In the genomic region with DNA sequence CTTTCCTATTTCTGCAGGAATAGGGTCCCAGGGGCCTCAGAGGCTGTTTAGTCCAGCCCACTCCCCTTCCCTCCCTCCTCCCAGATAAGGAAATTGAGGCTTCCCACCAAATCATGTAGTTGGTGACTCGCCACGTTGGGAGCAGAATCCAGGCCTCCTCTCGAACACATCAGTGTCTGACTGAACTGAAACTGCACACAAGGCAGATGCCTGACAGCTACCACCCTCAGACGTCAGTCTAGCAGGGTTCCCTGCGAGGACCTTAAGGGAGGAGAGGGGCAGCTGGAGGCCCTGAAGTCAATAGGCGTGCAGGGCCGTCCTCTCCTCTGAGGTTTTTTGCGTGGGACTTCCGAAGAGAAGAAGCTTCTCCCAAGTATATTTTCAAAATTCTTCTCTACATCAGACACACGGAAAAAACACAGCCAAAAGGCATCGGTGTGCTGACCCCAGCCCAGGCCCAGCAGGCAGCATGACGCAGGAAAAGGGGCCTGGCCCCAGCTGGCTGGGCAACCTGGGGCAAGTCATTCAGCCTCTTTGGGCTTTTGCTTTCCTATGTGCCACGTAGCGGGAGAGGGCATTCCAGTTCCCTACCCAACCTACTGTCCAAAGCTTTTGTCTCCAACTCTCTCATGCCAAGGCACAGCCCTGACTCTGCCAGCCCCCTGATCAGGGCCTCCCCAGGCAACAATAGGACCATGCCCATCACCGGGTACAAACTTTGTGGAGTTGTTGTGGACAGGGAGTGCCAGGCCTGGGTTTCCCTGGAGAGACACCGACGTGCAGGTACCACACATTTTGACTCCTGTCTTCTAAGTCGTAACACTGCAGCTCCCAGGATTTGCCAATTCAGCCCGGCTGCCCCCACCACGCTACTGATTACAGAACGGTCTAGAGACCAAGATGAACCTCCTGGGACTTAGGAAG, we compare ENCODE assay signal across 19 cellular contexts.
DNase-seq lines count a peak whose midpoint lies in the region; ATAC-seq and TF ChIP-seq lines count a peak whose summit lies in the region.
"Had no signal": no experiment of that assay in that cellular context is flagged by ENCODE, and none has a peak within 500 bp of the region (broad histone marks: within the 10 kb centered on the region; RNA-seq: fewer than 3 reads in every experiment).

No MANE protein-coding gene starts in this region.

- H3K27me3 Mint-ChIP-seq in stimulated activated naive B cell treated with anti-CD40 and anti-IgM and Interleukin-4, amounts not matched to agents 10 μg/mL and 1 μg/mL and 100 μg/mL, for 72 hours = peaks cover 27 to 35% of the 10 kb centered on the region in 2 donors

- H3K4me3 ChIP-seq in HCT116 (replicated peaks in 1 of 2; ENCODE audit: low read depth in 1 of 2, low read length in 2 of 2) = no peak overlapping the region
- no peak overlapping the region for H3K4me3 ChIP-seq in NB4 (ENCODE audit: low read depth, low read length)
- H3K4me3 ChIP-seq in mucosa of descending colon = no peak overlapping the region
- H3K4me3 ChIP-seq: HAP-1, PC-9 had no signal

- H3K9me3 ChIP-seq in HCT116 (ENCODE audit: control insufficient read depth in 1 of 2, insufficient read depth in 1 of 2, low read depth in 1 of 2, low read length in 2 of 2) (no peaks in the 10 kb centered on the region), mucosa of descending colon (no peaks in the 10 kb centered on the region)
- H3K9me3 ChIP-seq: HAP-1 had no signal

- no peak for TF ChIP-seq CTCF in HCT116 (IDR thresholded peaks at IDR 0.05 in 2 of 3, conservative IDR thresholded peaks at IDR 0.05 in 1 of 3; ENCODE audit: borderline replicate concordance in 1 of 3, insufficient read depth in 1 of 3, low read depth in 2 of 3, low read length in 2 of 3)
- TF ChIP-seq CTCF in NB4 (IDR thresholded peaks at IDR 0.05; ENCODE audit: low read depth, low read length) = no peak
- no peak for TF ChIP-seq CTCF in mucosa of descending colon (IDR thresholded peaks at IDR 0.05)

- TF ChIP-seq RAD21 in HCT116 (IDR thresholded peaks at IDR 0.05; ENCODE audit: low read depth) = no peak

- no peaks in the 10 kb centered on the region for H4K20me1 ChIP-seq in HCT116 (ENCODE audit: insufficient read depth)

- intact Hi-C loops in HCT116 (cut with micrococcal nuclease) = no loop called here
- intact Hi-C loops in posterior vena cava (cut with DNase I) = no loop called here
- intact Hi-C loops in mucosa of descending colon (cut with DNase I, micrococcal nuclease) = no loop called here

- DNase-seq in HCT116 (ENCODE audit: low read depth, low spot score) = no peak
- DNase-seq in NB4 (ENCODE audit: low read depth) = peak; percentile 55
- peak; percentile 36 for DNase-seq in kidney tubule cell (ENCODE audit: low spot score)
- peak; percentile 28 for DNase-seq in posterior vena cava (ENCODE audit: low spot score)
- DNase-seq in mucosa of descending colon = no peak
- no peak for DNase-seq in NCI-H187 (lab: John Stamatoyannopoulos, UW)
- no peak for DNase-seq in NCI-H1930 (lab: John Stamatoyannopoulos, UW)
- no peak for DNase-seq in stimulated activated naive B cell treated with anti-CD40 and anti-IgM and Interleukin-4, amounts not matched to agents 10 μg/mL and 1 μg/mL and 100 μg/mL, for 72 hours
- DNase-seq: ACHN, DMS79 treated with DMSO at 0.1 percent for 48 hours, Kasumi-1, NCI-H1417, NCI-H187 treated with DMSO at 0.1 percent for 48 hours, NCI-H226, NCI-H524 treated with DMSO at 0.1 percent for 48 hours, PC-9, SIG-M5 had no signal

- no peak overlapping the region for H3K9ac ChIP-seq in HCT116 (ENCODE audit: low read length)

- no peaks in the 10 kb centered on the region for H3K79me2 ChIP-seq in HCT116 (ENCODE audit: insufficient read depth, low read length)

- peak overlapping the region; percentile 22 for H2AFZ ChIP-seq in HCT116 (ENCODE audit: low read depth, low read length, poor library complexity, severe bottlenecking)
- H2AFZ ChIP-seq: PC-9 had no signal

- CTCF ChIA-PET in HCT116 (lab: Charles Lee) = interaction anchor here (1.1 kb wide), 1 partner anchor 305 kb away, joined by 3 read pairs; no protein-coding TSS in a partner anchor

- no TSS peak for BruUV-seq in HCT116 (replicated peaks; lab: Mats Ljungman, UMichigan)

- no peaks in the 10 kb centered on the region for H3K27me3 ChIP-seq in HCT116 (ENCODE audit: insufficient read depth, low read length)

- H3K9me3 Mint-ChIP-seq in stimulated activated naive B cell treated with anti-CD40 and anti-IgM and Interleukin-4, amounts not matched to agents 10 μg/mL and 1 μg/mL and 100 μg/mL, for 72 hours = no peaks in the 10 kb centered on the region

- TF ChIP-seq POLR2A in HCT116 (IDR thresholded peaks at IDR 0.05; ENCODE audit: borderline replicate concordance, extremely low read depth, insufficient read depth, insufficient read length) (no peak), NB4 (IDR thresholded peaks at IDR 0.05; ENCODE audit: extremely low read depth, insufficient read length) (no peak)

- H3K9me2 ChIP-seq in HCT116 (ENCODE audit: insufficient read depth) = no peaks in the 10 kb centered on the region

- H3K36me3 ChIP-seq in HCT116 (ENCODE audit: control insufficient read depth in 1 of 2, insufficient read depth in 2 of 2, low read length in 2 of 2) = no peaks in the 10 kb centered on the region
- H3K36me3 ChIP-seq in mucosa of descending colon (ENCODE audit: low read depth) = no peaks in the 10 kb centered on the region
- H3K36me3 ChIP-seq: HAP-1 had no signal

- no peak overlapping the region for H3K4me2 ChIP-seq in HCT116 (ENCODE audit: low read length)

- RAD21 ChIA-PET in HCT116 (lab: Charles Lee; ENCODE audit: low non-redundant PET in 1 of 2, low total read pairs in 2 of 2, uncharacterized antibody in 2 of 2, unreplicated experiment in 2 of 2) = interaction anchor here in 1 of 2 experiments (0.7 kb wide), 1 partner anchor 305 kb away, joined by 3 read pairs; no protein-coding TSS in a partner anchor

- H3K4me1 ChIP-seq in HCT116 (ENCODE audit: control insufficient read depth in 1 of 2, insufficient read depth in 2 of 2, low read length in 2 of 2) = peaks cover 3 to 23% of the 10 kb centered on the region in 2 experiments; a peak in 2 of 4 replicates
- H3K4me1 ChIP-seq in mucosa of descending colon (ENCODE audit: low read depth) = peaks cover 12% of the 10 kb centered on the region
- H3K4me1 ChIP-seq: HAP-1 had no signal

- H3K27ac Mint-ChIP-seq in stimulated activated naive B cell treated with anti-CD40 and anti-IgM and Interleukin-4, amounts not matched to agents 10 μg/mL and 1 μg/mL and 100 μg/mL, for 72 hours = no peak overlapping the region

- H3K4me3 Mint-ChIP-seq in stimulated activated naive B cell treated with anti-CD40 and anti-IgM and Interleukin-4, amounts not matched to agents 10 μg/mL and 1 μg/mL and 100 μg/mL, for 72 hours = no peak overlapping the region

- POLR2A ChIA-PET in HCT116 (lab: Charles Lee) = interaction anchor here (1.0 kb wide), 1 partner anchor 13 kb away, joined by 3 read pairs; no protein-coding TSS in a partner anchor

- H3K27ac ChIP-seq in HCT116 (ENCODE audit: low read depth, low read length) = no peak overlapping the region
- H3K27ac ChIP-seq: C4-2B had no signal

- H3K4me1 Mint-ChIP-seq in stimulated activated naive B cell treated with anti-CD40 and anti-IgM and Interleukin-4, amounts not matched to agents 10 μg/mL and 1 μg/mL and 100 μg/mL, for 72 hours = peaks cover 8 to 16% of the 10 kb centered on the region in 2 donors

- ATAC-seq in HCT116 = no peak
- ATAC-seq in mucosa of descending colon = no peak
- no peak for ATAC-seq in stimulated activated naive B cell treated with anti-CD40 and anti-IgM and Interleukin-4, amounts not matched to agents 10 μg/mL and 1 μg/mL and 100 μg/mL, for 72 hours (replicated peaks)

- no peaks in the 10 kb centered on the region for H3K36me3 Mint-ChIP-seq in stimulated activated naive B cell treated with anti-CD40 and anti-IgM and Interleukin-4, amounts not matched to agents 10 μg/mL and 1 μg/mL and 100 μg/mL, for 72 hours

TF ChIP-seq in HCT116, 20 proteins besides CTCF, POLR2A, EP300 and RAD21:
- TF ChIP-seq CEBPB (IDR thresholded peaks at IDR 0.05; ENCODE audit: low read depth) (no peak), EZH2 (IDR thresholded peaks at IDR 0.05) (no peak), CBX3 (IDR thresholded peaks at IDR 0.05; ENCODE audit: low read depth) (no peak), TCF7L2 (IDR thresholded peaks at IDR 0.05; ENCODE audit: borderline replicate concordance, extremely low read depth, insufficient read depth, insufficient read length) (no peak), ZNF274 (IDR thresholded peaks at IDR 0.05; ENCODE audit: low read depth, low read length) (no peak), POLR2AphosphoS5 (IDR thresholded peaks at IDR 0.05; ENCODE audit: low read depth, low read length) (no peak), SP1 (IDR thresholded peaks at IDR 0.05; ENCODE audit: low read depth) (no peak)
- TF ChIP-seq, protein P1, sequence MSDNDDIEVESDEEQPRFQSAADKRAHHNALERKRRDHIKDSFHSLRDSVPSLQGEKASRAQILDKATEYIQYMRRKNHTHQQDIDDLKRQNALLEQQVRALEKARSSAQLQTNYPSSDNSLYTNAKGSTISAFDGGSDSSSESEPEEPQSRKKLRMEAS (IDR thresholded peaks at IDR 0.05) = no peak

Comparison
In these comparisons a context has a peak if more than half of its experiments do, and no peak if none do; other contexts are left out.
1. DNase-seq: peak in NB4 (single experiment), kidney tubule cell (single experiment) and posterior vena cava (single experiment); none in HCT116 (single experiment), mucosa of descending colon (0 of 3), NCI-H187 (0 of 2), NCI-H1930 (0 of 2) and stimulated activated naive B cell treated with anti-CD40 and anti-IgM and Interleukin-4, amounts not matched to agents 10 μg/mL and 1 μg/mL and 100 μg/mL, for 72 hours (single experiment).